In genomic region chr1:212432706-212433576, GRCh38 we compare ENCODE assay signal across 8 cellular contexts. TPM values are rescaled to one million over a fixed set of nuclear protein-coding genes. Genes with fewer than 3 reads are reported as not detected.
DNase-seq lines count a peak whose midpoint lies in the region; ATAC-seq and TF ChIP-seq lines count a peak whose summit lies in the region.

Gene NENF, plus strand, starts transcription at chr1:212432920. Its CDS starts 24 bp downstream, at chr1:212432944.

- DNase-seq in AG09309 (ENCODE audit: low read depth) (peak; percentile 21), NCI-H345 (lab: John Stamatoyannopoulos, UW) (peak; percentile 84), dedifferentiated amniotic fluid mesenchymal stem cell (ENCODE audit: extremely low spot score) (peak; percentile 67), left lung (peak; percentile 84 to 96)
- DNase-seq in activated CD4-positive, alpha-beta T cell treated with anti-CD3 and anti-CD28 coated beads for 4 hours: peak; percentile 66 to 71
- peak; percentile 55 for DNase-seq in stimulated activated CD4-positive, alpha-beta T cell treated with anti-CD3 and anti-CD28 coated beads, Interleukin-2, amount 100 ng/mL, for 4 hours (ENCODE audit: low read depth)

- no peaks in the 10 kb centered on the region for H3K27me3 ChIP-seq in left lung

- TF ChIP-seq CTCF in AG09309 (IDR thresholded peaks at IDR 0.05; ENCODE audit: control insufficient read depth, insufficient read depth, low read depth, low read length, missing control alignments): no peak
- TF ChIP-seq CTCF in left lung (IDR thresholded peaks at IDR 0.05): no peak

- intact Hi-C loops in left lung (cut with DNase I): no loop called here

- ATAC-seq in GM18870 (IDR thresholded peaks at IDR 0.05; ENCODE audit: unreplicated experiment): peak; percentile 63
- peak; percentile 98 for ATAC-seq in HG03103 (IDR thresholded peaks at IDR 0.05; ENCODE audit: low read depth, unreplicated experiment)
- peak; percentile 100 for ATAC-seq in left lung

- peaks cover 0 to 15% of the 10 kb centered on the region in 2 donors for H3K4me1 ChIP-seq in left lung

- H3K36me3 ChIP-seq in left lung: no peaks in the 10 kb centered on the region

- H3K9me3 ChIP-seq in left lung: no peaks in the 10 kb centered on the region

- peak within 1 kb of the TSS; percentile 68 to 69 for H3K27ac ChIP-seq in left lung

- H3K4me3 ChIP-seq in AG09309 (ENCODE audit: control insufficient read depth, low read depth, low read length): peak within 1 kb of the TSS; percentile 79
- H3K4me3 ChIP-seq in left lung: peak within 1 kb of the TSS; percentile 67 to 93

RNA-seq across cellular contexts. Expression of gene NENF, which starts in this region (rescaled TPM):
- 10 to 100 TPM; 45.2 to 47.4 TPM for total RNA-seq in left lung

Comparison
In these comparisons a context has a peak if more than half of its experiments do, and no peak if none do; other contexts are left out.
1. Peak in every context shown above with its lines: DNase-seq, ATAC-seq, H3K4me3 ChIP-seq and H3K27ac ChIP-seq.
2. DNase-seq: peak in every context shown above with its lines; median percentile 90 in left lung; 84 in NCI-H345; 68 in activated CD4-positive, alpha-beta T cell treated with anti-CD3 and anti-CD28 coated beads for 4 hours; 67 in dedifferentiated amniotic fluid mesenchymal stem cell; 55 in stimulated activated CD4-positive, alpha-beta T cell treated with anti-CD3 and anti-CD28 coated beads, Interleukin-2, amount 100 ng/mL, for 4 hours; 21 in AG09309.